Comparison of ENCODE assay signal across 1 cellular context in genomic region chr5:181245427-181246275, GRCh38.
TF ChIP-seq lines count a peak whose summit lies in the region.

No MANE protein-coding gene starts in this region.

TF ChIP-seq in K562, 482 proteins besides CTCF, POLR2A, EP300 and RAD21 (continued from another document):
- TF ChIP-seq HNRNPL (IDR thresholded peaks at IDR 0.05; ENCODE audit: low read depth, low read length) = 0 out of 2 replicates have a peak, but pooled peaks have one; percentile 42
- TF ChIP-seq, protein P1, sequence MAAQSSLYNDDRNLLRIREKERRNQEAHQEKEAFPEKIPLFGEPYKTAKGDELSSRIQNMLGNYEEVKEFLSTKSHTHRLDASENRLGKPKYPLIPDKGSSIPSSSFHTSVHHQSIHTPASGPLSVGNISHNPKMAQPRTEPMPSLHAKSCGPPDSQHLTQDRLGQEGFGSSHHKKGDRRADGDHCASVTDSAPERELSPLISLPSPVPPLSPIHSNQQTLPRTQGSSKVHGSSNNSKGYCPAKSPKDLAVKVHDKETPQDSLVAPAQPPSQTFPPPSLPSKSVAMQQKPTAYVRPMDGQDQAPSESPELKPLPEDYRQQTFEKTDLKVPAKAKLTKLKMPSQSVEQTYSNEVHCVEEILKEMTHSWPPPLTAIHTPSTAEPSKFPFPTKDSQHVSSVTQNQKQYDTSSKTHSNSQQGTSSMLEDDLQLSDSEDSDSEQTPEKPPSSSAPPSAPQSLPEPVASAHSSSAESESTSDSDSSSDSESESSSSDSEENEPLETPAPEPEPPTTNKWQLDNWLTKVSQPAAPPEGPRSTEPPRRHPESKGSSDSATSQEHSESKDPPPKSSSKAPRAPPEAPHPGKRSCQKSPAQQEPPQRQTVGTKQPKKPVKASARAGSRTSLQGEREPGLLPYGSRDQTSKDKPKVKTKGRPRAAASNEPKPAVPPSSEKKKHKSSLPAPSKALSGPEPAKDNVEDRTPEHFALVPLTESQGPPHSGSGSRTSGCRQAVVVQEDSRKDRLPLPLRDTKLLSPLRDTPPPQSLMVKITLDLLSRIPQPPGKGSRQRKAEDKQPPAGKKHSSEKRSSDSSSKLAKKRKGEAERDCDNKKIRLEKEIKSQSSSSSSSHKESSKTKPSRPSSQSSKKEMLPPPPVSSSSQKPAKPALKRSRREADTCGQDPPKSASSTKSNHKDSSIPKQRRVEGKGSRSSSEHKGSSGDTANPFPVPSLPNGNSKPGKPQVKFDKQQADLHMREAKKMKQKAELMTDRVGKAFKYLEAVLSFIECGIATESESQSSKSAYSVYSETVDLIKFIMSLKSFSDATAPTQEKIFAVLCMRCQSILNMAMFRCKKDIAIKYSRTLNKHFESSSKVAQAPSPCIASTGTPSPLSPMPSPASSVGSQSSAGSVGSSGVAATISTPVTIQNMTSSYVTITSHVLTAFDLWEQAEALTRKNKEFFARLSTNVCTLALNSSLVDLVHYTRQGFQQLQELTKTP (IDR thresholded peaks at IDR 0.05; ENCODE audit: low read depth in 1 of 2, partially characterized antibody in 2 of 2) = peak in 1 of 2 experiments; percentile 29
- 0 out of 2 replicates have a peak, but pooled peaks have one; percentile 28 for TF ChIP-seq ZEB2 (IDR thresholded peaks at IDR 0.05)
- TF ChIP-seq POLR2B (IDR thresholded peaks at IDR 0.05; ENCODE audit: low read depth, partially characterized antibody) = no peak
- TF ChIP-seq DNMT1 (IDR thresholded peaks at IDR 0.05) = 0 out of 2 replicates have a peak, but pooled peaks have one; percentile 23
- no peak for TF ChIP-seq CEBPZ (IDR thresholded peaks at IDR 0.05; ENCODE audit: borderline replicate concordance, low read depth, low read length)
- no peak for TF ChIP-seq HES1 (IDR thresholded peaks at IDR 0.05; ENCODE audit: low read depth)
- 0 out of 4 replicates have a peak, but pooled peaks of 1 of the 2 experiments have one; percentile 50 for TF ChIP-seq NONO (IDR thresholded peaks at IDR 0.05; ENCODE audit: low read depth in 2 of 2, low read length in 1 of 2)
- TF ChIP-seq STAT6 (CRISPR knock-in tag; IDR thresholded peaks at IDR 0.05) = peak; percentile 62; the same call in 1 of the 2 replicates
- TF ChIP-seq ARID1B (IDR thresholded peaks at IDR 0.05) = peak; percentile 36
- TF ChIP-seq, protein P2, sequence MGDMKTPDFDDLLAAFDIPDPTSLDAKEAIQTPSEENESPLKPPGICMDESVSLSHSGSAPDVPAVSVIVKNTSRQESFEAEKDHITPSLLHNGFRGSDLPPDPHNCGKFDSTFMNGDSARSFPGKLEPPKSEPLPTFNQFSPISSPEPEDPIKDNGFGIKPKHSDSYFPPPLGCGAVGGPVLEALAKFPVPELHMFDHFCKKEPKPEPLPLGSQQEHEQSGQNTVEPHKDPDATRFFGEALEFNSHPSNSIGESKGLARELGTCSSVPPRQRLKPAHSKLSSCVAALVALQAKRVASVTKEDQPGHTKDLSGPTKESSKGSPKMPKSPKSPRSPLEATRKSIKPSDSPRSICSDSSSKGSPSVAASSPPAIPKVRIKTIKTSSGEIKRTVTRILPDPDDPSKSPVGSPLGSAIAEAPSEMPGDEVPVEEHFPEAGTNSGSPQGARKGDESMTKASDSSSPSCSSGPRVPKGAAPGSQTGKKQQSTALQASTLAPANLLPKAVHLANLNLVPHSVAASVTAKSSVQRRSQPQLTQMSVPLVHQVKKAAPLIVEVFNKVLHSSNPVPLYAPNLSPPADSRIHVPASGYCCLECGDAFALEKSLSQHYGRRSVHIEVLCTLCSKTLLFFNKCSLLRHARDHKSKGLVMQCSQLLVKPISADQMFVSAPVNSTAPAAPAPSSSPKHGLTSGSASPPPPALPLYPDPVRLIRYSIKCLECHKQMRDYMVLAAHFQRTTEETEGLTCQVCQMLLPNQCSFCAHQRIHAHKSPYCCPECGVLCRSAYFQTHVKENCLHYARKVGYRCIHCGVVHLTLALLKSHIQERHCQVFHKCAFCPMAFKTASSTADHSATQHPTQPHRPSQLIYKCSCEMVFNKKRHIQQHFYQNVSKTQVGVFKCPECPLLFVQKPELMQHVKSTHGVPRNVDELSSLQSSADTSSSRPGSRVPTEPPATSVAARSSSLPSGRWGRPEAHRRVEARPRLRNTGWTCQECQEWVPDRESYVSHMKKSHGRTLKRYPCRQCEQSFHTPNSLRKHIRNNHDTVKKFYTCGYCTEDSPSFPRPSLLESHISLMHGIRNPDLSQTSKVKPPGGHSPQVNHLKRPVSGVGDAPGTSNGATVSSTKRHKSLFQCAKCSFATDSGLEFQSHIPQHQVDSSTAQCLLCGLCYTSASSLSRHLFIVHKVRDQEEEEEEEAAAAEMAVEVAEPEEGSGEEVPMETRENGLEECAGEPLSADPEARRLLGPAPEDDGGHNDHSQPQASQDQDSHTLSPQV (IDR thresholded peaks at IDR 0.05) = peak; percentile 71; the same call in 1 of the 2 replicates
- 0 out of 2 replicates have a peak, but pooled peaks have one; percentile 0 for TF ChIP-seq ZNF589 (CRISPR knock-in tag; IDR thresholded peaks at IDR 0.05; ENCODE audit: low read depth)
- no peak for TF ChIP-seq SAFB (IDR thresholded peaks at IDR 0.05; ENCODE audit: borderline replicate concordance, low read depth, low read length)
- no peak for TF ChIP-seq BCL6 (CRISPR knock-in tag; IDR thresholded peaks at IDR 0.05)
- no peak for TF ChIP-seq PTBP1 (IDR thresholded peaks at IDR 0.05; ENCODE audit: low read depth, low read length)
- TF ChIP-seq, protein P3, sequence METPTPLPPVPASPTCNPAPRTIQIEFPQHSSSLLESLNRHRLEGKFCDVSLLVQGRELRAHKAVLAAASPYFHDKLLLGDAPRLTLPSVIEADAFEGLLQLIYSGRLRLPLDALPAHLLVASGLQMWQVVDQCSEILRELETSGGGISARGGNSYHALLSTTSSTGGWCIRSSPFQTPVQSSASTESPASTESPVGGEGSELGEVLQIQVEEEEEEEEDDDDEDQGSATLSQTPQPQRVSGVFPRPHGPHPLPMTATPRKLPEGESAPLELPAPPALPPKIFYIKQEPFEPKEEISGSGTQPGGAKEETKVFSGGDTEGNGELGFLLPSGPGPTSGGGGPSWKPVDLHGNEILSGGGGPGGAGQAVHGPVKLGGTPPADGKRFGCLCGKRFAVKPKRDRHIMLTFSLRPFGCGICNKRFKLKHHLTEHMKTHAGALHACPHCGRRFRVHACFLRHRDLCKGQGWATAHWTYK (CRISPR knock-in tag; IDR thresholded peaks at IDR 0.05) = peak; percentile 67; the same call in 1 of the 2 replicates
- TF ChIP-seq, protein P4, sequence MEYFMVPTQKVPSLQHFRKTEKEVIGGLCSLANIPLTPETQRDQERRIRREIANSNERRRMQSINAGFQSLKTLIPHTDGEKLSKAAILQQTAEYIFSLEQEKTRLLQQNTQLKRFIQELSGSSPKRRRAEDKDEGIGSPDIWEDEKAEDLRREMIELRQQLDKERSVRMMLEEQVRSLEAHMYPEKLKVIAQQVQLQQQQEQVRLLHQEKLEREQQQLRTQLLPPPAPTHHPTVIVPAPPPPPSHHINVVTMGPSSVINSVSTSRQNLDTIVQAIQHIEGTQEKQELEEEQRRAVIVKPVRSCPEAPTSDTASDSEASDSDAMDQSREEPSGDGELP (CRISPR knock-in tag; IDR thresholded peaks at IDR 0.05; ENCODE audit: borderline replicate concordance) = peak; percentile 48
- peak in 1 of 2 experiments; percentile 80; a peak in 1 of 4 replicates for TF ChIP-seq FOXA3 (CRISPR knock-in tag; conservative IDR thresholded peaks at IDR 0.05 in 1 of 2, IDR thresholded peaks at IDR 0.05 in 1 of 2)
- no peak; the same call in 1 of the 2 replicates for TF ChIP-seq MAX (CRISPR knock-in tag; IDR thresholded peaks at IDR 0.05)
- no peak for TF ChIP-seq RNF219 (CRISPR knock-in tag; IDR thresholded peaks at IDR 0.05)
- TF ChIP-seq, protein P5, sequence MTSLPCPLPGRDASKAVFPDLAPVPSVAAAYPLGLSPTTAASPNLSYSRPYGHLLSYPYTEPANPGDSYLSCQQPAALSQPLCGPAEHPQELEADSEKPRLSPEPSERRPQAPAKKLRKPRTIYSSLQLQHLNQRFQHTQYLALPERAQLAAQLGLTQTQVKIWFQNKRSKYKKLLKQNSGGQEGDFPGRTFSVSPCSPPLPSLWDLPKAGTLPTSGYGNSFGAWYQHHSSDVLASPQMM (CRISPR knock-in tag; IDR thresholded peaks at IDR 0.05) = no peak
TF ChIP-seq in K562: peak in this region for 36.
